ENCODE assay signal across 1 cellular context in genomic region chr2:113198790-113199612, GRCh38.
TF ChIP-seq lines count a peak whose summit lies in the region.

No MANE protein-coding gene starts in this region.

TF ChIP-seq in HepG2, 621 proteins besides CTCF, POLR2A, EP300 and RAD21 (continued from another document and continues in another):
- 0 out of 2 replicates have a peak, but pooled peaks have one; percentile 56 for TF ChIP-seq GTF3A (CRISPR knock-in tag; conservative IDR thresholded peaks at IDR 0.05)
- TF ChIP-seq BHLHE40 (IDR thresholded peaks at IDR 0.05; ENCODE audit: low read length): peak; percentile 59; the same call in 1 of the 2 replicates
- peak; percentile 96 for TF ChIP-seq ZNF44 (CRISPR knock-in tag; IDR thresholded peaks at IDR 0.05)
- TF ChIP-seq HCFC1 (IDR thresholded peaks at IDR 0.05; ENCODE audit: low read depth, low read length): no peak
- no peak for TF ChIP-seq ZKSCAN1 (IDR thresholded peaks at IDR 0.05; ENCODE audit: low read length)
- TF ChIP-seq ZNF749 (CRISPR knock-in tag; IDR thresholded peaks at IDR 0.05; ENCODE audit: borderline replicate concordance): no peak
- TF ChIP-seq NFRKB (IDR thresholded peaks at IDR 0.05): no peak
- no peak for TF ChIP-seq ZBTB43 (CRISPR knock-in tag; conservative IDR thresholded peaks at IDR 0.05)
- TF ChIP-seq ZNF205 (CRISPR knock-in tag; IDR thresholded peaks at IDR 0.05): peak; percentile 91
- no peak for TF ChIP-seq CERS6 (CRISPR knock-in tag; IDR thresholded peaks at IDR 0.05)
- TF ChIP-seq ELF4 (CRISPR knock-in tag; IDR thresholded peaks at IDR 0.05; ENCODE audit: borderline replicate concordance): no peak
- TF ChIP-seq AKNA (CRISPR knock-in tag; IDR thresholded peaks at IDR 0.05; ENCODE audit: borderline replicate concordance): no peak
- peak; percentile 96 for TF ChIP-seq ZNF407 (CRISPR knock-in tag; IDR thresholded peaks at IDR 0.05; ENCODE audit: not compliant biosample characterization)
- peak; percentile 62; the same call in 1 of the 2 replicates for TF ChIP-seq PHF20 (CRISPR knock-in tag; IDR thresholded peaks at IDR 0.05)
- TF ChIP-seq ETV6 (CRISPR knock-in tag; conservative IDR thresholded peaks at IDR 0.05): peak; percentile 23; the same call in 1 of the 2 replicates
- peak; percentile 71; the same call in 1 of the 2 replicates for TF ChIP-seq EEA1 (CRISPR knock-in tag; IDR thresholded peaks at IDR 0.05; ENCODE audit: borderline replicate concordance)
- peak; percentile 89; the same call in 1 of the 2 replicates for TF ChIP-seq IRF9 (CRISPR knock-in tag; IDR thresholded peaks at IDR 0.05; ENCODE audit: borderline replicate concordance)
- peak; percentile 91 for TF ChIP-seq NAIF1 (CRISPR knock-in tag; IDR thresholded peaks at IDR 0.05; ENCODE audit: borderline replicate concordance)
- TF ChIP-seq HNRNPLL (IDR thresholded peaks at IDR 0.05; ENCODE audit: low read depth, low read length, poor library complexity, severe bottlenecking): peak; percentile 95
- TF ChIP-seq TEF (CRISPR knock-in tag; IDR thresholded peaks at IDR 0.05): no peak
- TF ChIP-seq KAT2B (IDR thresholded peaks at IDR 0.05; ENCODE audit: borderline replicate concordance, low read depth, low read length): no peak
- TF ChIP-seq MAZ (IDR thresholded peaks at IDR 0.05; ENCODE audit: borderline replicate concordance, low read depth, low read length): peak; percentile 79
- peak; percentile 97 for TF ChIP-seq MAZ (CRISPR knock-in tag; IDR thresholded peaks at IDR 0.05; ENCODE audit: low read depth)
- TF ChIP-seq SRF (IDR thresholded peaks at IDR 0.05; ENCODE audit: low read depth, low read length): no peak
- TF ChIP-seq RAD51 (IDR thresholded peaks at IDR 0.05; ENCODE audit: borderline replicate concordance): no peak
- no peak for TF ChIP-seq ZNF7 (CRISPR knock-in tag; IDR thresholded peaks at IDR 0.05)
- no peak for TF ChIP-seq SATB2 (CRISPR knock-in tag; IDR thresholded peaks at IDR 0.05)
- no peak for TF ChIP-seq HMGA1 (CRISPR knock-in tag; conservative IDR thresholded peaks at IDR 0.05)
- TF ChIP-seq ARNTL (CRISPR knock-in tag; IDR thresholded peaks at IDR 0.05): peak; percentile 97
- TF ChIP-seq E2F2 (CRISPR knock-in tag; IDR thresholded peaks at IDR 0.05; ENCODE audit: borderline replicate concordance): no peak; the same call in 1 of the 2 replicates
- TF ChIP-seq TARDBP (CRISPR knock-in tag; IDR thresholded peaks at IDR 0.05): peak; percentile 82
